13 cellular contexts compared by ENCODE assay signal in the genomic region with DNA sequence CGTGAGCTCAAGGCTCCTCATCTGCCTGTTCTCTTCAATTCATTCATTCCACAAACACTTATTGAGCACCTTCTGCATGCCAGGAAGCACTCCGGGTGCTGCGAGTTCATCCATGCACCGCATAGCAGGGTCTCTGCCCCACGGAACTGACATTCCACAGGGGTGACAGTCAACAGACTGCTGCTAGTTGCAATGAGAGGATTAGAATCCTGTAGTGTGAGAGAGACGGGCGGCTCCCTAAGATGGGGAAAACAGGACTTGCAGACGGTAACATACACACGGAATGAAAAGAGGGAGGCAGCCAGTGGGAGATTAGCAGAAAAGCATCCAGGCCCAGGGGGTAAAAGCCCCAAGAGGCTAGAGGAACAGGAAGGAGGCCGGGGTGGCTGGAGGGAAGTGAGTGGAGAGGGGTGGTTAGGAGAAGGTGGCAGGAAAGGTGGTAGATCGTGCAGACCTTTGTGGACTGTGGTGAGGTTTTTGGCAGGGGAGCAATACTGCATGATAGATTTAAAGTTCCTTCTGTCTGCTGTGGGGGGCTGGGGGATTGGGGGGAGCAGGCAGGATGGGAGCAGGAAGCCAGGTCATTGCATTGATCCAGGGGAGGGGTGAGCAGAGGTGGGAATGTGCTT. TPM values are rescaled to one million over a fixed set of nuclear protein-coding genes. Genes with fewer than 3 reads are reported as not detected.
DNase-seq lines count a peak whose midpoint lies in the region; ATAC-seq and TF ChIP-seq lines count a peak whose summit lies in the region.
"Had no signal": no experiment of that assay in that cellular context is flagged by ENCODE, and none has a peak within 500 bp of the region (broad histone marks: within the 10 kb centered on the region; RNA-seq: fewer than 3 reads in every experiment).

No MANE protein-coding gene starts in this region.

- H3K9ac ChIP-seq in Loucy (ENCODE audit: low read depth, low read length, poor library complexity, severe bottlenecking), result no peak overlapping the region

- H4K20me1 ChIP-seq in Loucy (ENCODE audit: insufficient read depth, low read length, poor library complexity, severe bottlenecking), result no peaks in the 10 kb centered on the region

- H3K36me3 Mint-ChIP-seq in glutamatergic neuron (ENCODE audit: unreplicated experiment), result no peaks in the 10 kb centered on the region

- peaks cover 4% of the 10 kb centered on the region for H3K9me3 Mint-ChIP-seq in glutamatergic neuron (ENCODE audit: unreplicated experiment)

- H3K27me3 ChIP-seq in AG04450 (ENCODE audit: control insufficient read depth, insufficient read depth, low read length) (peaks cover 18% of the 10 kb centered on the region), GM06990 (replicated peaks; ENCODE audit: control insufficient read depth, insufficient read depth, low read length) (no peaks in the 10 kb centered on the region), Loucy (ENCODE audit: insufficient read depth, low read length, poor library complexity, severe bottlenecking) (no peaks in the 10 kb centered on the region)

- CTCF ChIA-PET in AG04450 (lab: Charles Lee), result interaction anchor here (0.6 to 1.9 kb wide), 2 partner anchors 9 to 87 kb away, joined by 4 to 8 read pairs; no protein-coding TSS in a partner anchor

- H3K79me2 ChIP-seq in Loucy (ENCODE audit: insufficient read depth, low read length), result no peaks in the 10 kb centered on the region

- peaks cover 4% of the 10 kb centered on the region for H3K27me3 Mint-ChIP-seq in glutamatergic neuron (ENCODE audit: unreplicated experiment)

- no peak overlapping the region for H3K27ac Mint-ChIP-seq in glutamatergic neuron (ENCODE audit: unreplicated experiment)

- peaks cover 10% of the 10 kb centered on the region for H3F3A ChIP-seq in Loucy (ENCODE audit: low read depth)

- no peaks in the 10 kb centered on the region for H3K9me2 ChIP-seq in Loucy (replicated peaks; ENCODE audit: low read depth, low read length)

- peak overlapping the region; percentile 45 for H3K4me2 ChIP-seq in Loucy (ENCODE audit: low read depth, low read length, poor library complexity, severe bottlenecking)

- H3K4me1 Mint-ChIP-seq in glutamatergic neuron (ENCODE audit: low read depth, unreplicated experiment), result peaks cover 16% of the 10 kb centered on the region

- POLR2A ChIA-PET in AG04450 (lab: Yijun Ruan, JAX), result no interaction called here

- DNase-seq in AG04450 (ENCODE audit: low read depth, low spot score) (no peak), GM06990 (ENCODE audit: extremely low read depth, insufficient read length) (no peak), glutamatergic neuron (no peak), GM03348 (ENCODE audit: low spot score) (no peak), glomerular visceral epithelial cell (ENCODE audit: extremely low spot score) (no peak), DMS 273 treated with DMSO at 0.1 percent for 48 hours (lab: John Stamatoyannopoulos, UW) (no peak)
- DNase-seq: head of caudate nucleus, kidney glomerular epithelial cell, NCI-H1048, SHP77 treated with DMSO at 0.1 percent for 48 hours, substantia nigra had no signal

- no peak overlapping the region for H2AFZ ChIP-seq in Loucy (ENCODE audit: low read length)

- peak overlapping the region; percentile 21 for H3K27ac ChIP-seq in AG04450 (ENCODE audit: low read depth, low read length)

- H3K4me3 Mint-ChIP-seq in glutamatergic neuron (ENCODE audit: unreplicated experiment), result peak overlapping the region; percentile 57

- TF ChIP-seq CTCF in AG04450 (IDR thresholded peaks at IDR 0.05; ENCODE audit: low read depth, low read length) (no peak), GM06990 (IDR thresholded peaks at IDR 0.05; ENCODE audit: insufficient read depth, low read length, poor library complexity, severe bottlenecking) (no peak), Loucy (conservative IDR thresholded peaks at IDR 0.05; ENCODE audit: low read length) (no peak), glutamatergic neuron (IDR thresholded peaks at IDR 0.05; ENCODE audit: partially characterized antibody, unreplicated experiment) (no peak)

- H3K4me1 ChIP-seq in Loucy (ENCODE audit: insufficient read depth, low read length, poor library complexity, severe bottlenecking), result peaks cover 41% of the 10 kb centered on the region

- H3K36me3 ChIP-seq in GM06990 (ENCODE audit: control insufficient read depth, insufficient read depth, low read length) (peaks cover 16% of the 10 kb centered on the region), Loucy (ENCODE audit: insufficient read depth, low read length) (no peaks in the 10 kb centered on the region)

- H3K9me3 ChIP-seq in AG04450 (ENCODE audit: control insufficient read depth, insufficient read depth, low read length) (no peaks in the 10 kb centered on the region), Loucy (ENCODE audit: insufficient read depth, low read depth, low read length) (no peaks in the 10 kb centered on the region)

- no peak for ATAC-seq in GM21381 (IDR thresholded peaks at IDR 0.05; ENCODE audit: unreplicated experiment)

- H3K4me3 ChIP-seq in AG04450 (ENCODE audit: low read depth, low read length) (no peak overlapping the region), GM06990 (replicated peaks; ENCODE audit: low read depth, low read length) (peak overlapping the region; percentile 49), Loucy (ENCODE audit: low read length, poor library complexity, severe bottlenecking) (peak overlapping the region; percentile 1)

RNA-seq across cellular contexts. Expression of a gene that starts 6.6 kb away (rescaled TPM):
- polyA plus RNA-seq in AG04450 (2011; rRNA removed), result 0.22 and 0.27 TPM in 2 replicates
- polyA minus RNA-seq in AG04450 (2011; rRNA and poly(A)+ RNA removed), result 0.04 and 0.51 TPM in 2 replicates
- not detected for total RNA-seq in glutamatergic neuron (ENCODE audit: unreplicated experiment)

RNA-seq across cellular contexts. Expression of a gene that starts 50.4 kb away (rescaled TPM):
- 9.0 and 10.2 TPM in 2 replicates for polyA plus RNA-seq in AG04450 (2011; rRNA removed)
- polyA minus RNA-seq in AG04450 (2011; rRNA and poly(A)+ RNA removed), result 7.2 and 10.8 TPM in 2 replicates
- 62.3 TPM for total RNA-seq in glutamatergic neuron (ENCODE audit: unreplicated experiment)
